Comparison of ENCODE assay signal across 14 cellular contexts in the genomic region with DNA sequence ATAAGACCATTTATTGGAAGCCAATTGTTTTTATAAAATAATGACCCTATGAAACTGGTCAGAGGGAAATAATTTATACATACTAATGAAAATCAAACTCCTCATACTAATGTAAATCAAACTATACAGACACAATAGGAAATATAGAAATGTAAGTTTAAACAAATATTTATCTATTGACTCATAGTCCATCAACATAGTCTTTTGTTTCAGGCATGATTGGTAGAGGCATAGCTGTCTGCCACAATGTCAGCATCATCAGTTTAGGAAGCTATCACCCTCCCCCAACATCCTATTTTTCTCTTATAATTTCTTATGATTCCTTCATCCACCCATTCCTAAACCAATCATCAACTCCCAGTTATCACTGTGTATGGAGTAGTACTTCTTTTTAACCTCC.
DNase-seq lines count a peak whose midpoint lies in the region; ATAC-seq and TF ChIP-seq lines count a peak whose summit lies in the region.
"Had no signal": no experiment of that assay in that cellular context is flagged by ENCODE, and none has a peak within 500 bp of the region (broad histone marks: within the 10 kb centered on the region; RNA-seq: fewer than 3 reads in every experiment).

No MANE protein-coding gene starts in this region.

- H3K27ac ChIP-seq in mammary epithelial cell (ENCODE audit: insufficient read depth, low read depth, low read length) (no peak overlapping the region), RWPE2 (ENCODE audit: poor library complexity, severe bottlenecking) (peak overlapping the region; percentile 30), foreskin keratinocyte (no peak overlapping the region)
- H3K27ac ChIP-seq: 22Rv1 had no signal

- no peaks in the 10 kb centered on the region for H3K9me3 ChIP-seq in mammary epithelial cell (replicated peaks; ENCODE audit: insufficient read depth, low read length)
- no peaks in the 10 kb centered on the region for H3K9me3 ChIP-seq in RWPE2 (ENCODE audit: severe bottlenecking)
- H3K9me3 ChIP-seq: Caco-2, HAP-1 had no signal

- intact Hi-C loops in MCF 10A (cut with micrococcal nuclease) (no loop called here), mammary epithelial cell (cut with micrococcal nuclease) (no loop called here), natural killer cell (cut with micrococcal nuclease) (no loop called here)

- H3K27me3 ChIP-seq in mammary epithelial cell (ENCODE audit: insufficient read depth, low read length) (no peaks in the 10 kb centered on the region), RWPE2 (ENCODE audit: insufficient read depth, poor library complexity, severe bottlenecking) (no peaks in the 10 kb centered on the region), foreskin keratinocyte (no peaks in the 10 kb centered on the region)

- no peak overlapping the region for H3K4me3 Mint-ChIP-seq in MCF 10A (ENCODE audit: unreplicated experiment)
- H3K4me3 Mint-ChIP-seq in natural killer cell = no peak overlapping the region
- H3K4me3 Mint-ChIP-seq: CD14-positive monocyte; CD8-positive, alpha-beta T cell; HFFc6 had no signal

- H3K79me2 ChIP-seq in mammary epithelial cell (ENCODE audit: insufficient read depth, low read length) = no peaks in the 10 kb centered on the region

- H3K36me3 ChIP-seq in mammary epithelial cell (ENCODE audit: insufficient read depth, low read length) (no peaks in the 10 kb centered on the region), RWPE2 (ENCODE audit: low read depth) (no peaks in the 10 kb centered on the region)
- H3K36me3 ChIP-seq: HAP-1 had no signal

- in situ Hi-C loops in mammary epithelial cell (cut with MboI; ENCODE audit: low sequenced_read_pairs in 2 of 2) = no loop called here

- ATAC-seq in RWPE2 (ENCODE audit: low read depth) (peak; percentile 41), foreskin keratinocyte (peak; percentile 25), natural killer cell (no peak)
- ATAC-seq: CD8-positive, alpha-beta T cell; K562 had no signal

- H3K27ac Mint-ChIP-seq in MCF 10A (ENCODE audit: low read depth, unreplicated experiment) (no peak overlapping the region), natural killer cell (no peak overlapping the region)
- H3K27ac Mint-ChIP-seq: CD8-positive, alpha-beta T cell; HFFc6 had no signal

- no peaks in the 10 kb centered on the region for H4K20me1 ChIP-seq in mammary epithelial cell (ENCODE audit: insufficient read depth, low read length)

- dilution Hi-C loops in mammary epithelial cell (cut with HindIII; ENCODE audit: low sequenced_read_pairs) = no loop called here

- no peak overlapping the region for H2AFZ ChIP-seq in mammary epithelial cell (ENCODE audit: low read depth, low read length)

- BruUV-seq in MCF 10A (replicated peaks; lab: Mats Ljungman, UMichigan) = no TSS peak
- BruUV-seq in mammary epithelial cell (replicated peaks; lab: Mats Ljungman, UMichigan) = no TSS peak

- H3K4me3 ChIP-seq in mammary epithelial cell (replicated peaks in 1 of 3; ENCODE audit: insufficient read depth in 1 of 3, low read depth in 2 of 3, low read length in 3 of 3) (no peak overlapping the region), RWPE2 (ENCODE audit: severe bottlenecking) (no peak overlapping the region)
- H3K4me3 ChIP-seq: HAP-1, K562 had no signal

- CTCF ChIA-PET in MCF 10A (lab: Yijun Ruan, JAX) = interaction anchor here (0.6 kb wide), 1 partner anchor 31 kb away, joined by 3 read pairs; no protein-coding TSS in a partner anchor
- CTCF ChIA-PET in mammary epithelial cell (lab: Charles Lee; ENCODE audit: low non-redundant PET) = no interaction called here

- TF ChIP-seq CTCF in MCF 10A (IDR thresholded peaks at IDR 0.05; ENCODE audit: unreplicated experiment) = no peak
- TF ChIP-seq CTCF in mammary epithelial cell (conservative IDR thresholded peaks at IDR 0.05 in 1 of 2, IDR thresholded peaks at IDR 0.05 in 1 of 2; ENCODE audit: extremely low read depth in 1 of 2, insufficient read depth in 1 of 2, low read depth in 1 of 2, low read length in 2 of 2) = no peak
- TF ChIP-seq CTCF in RWPE2 (IDR thresholded peaks at IDR 0.05; ENCODE audit: poor library complexity, severe bottlenecking) = no peak
- no peak for TF ChIP-seq CTCF in foreskin keratinocyte (conservative IDR thresholded peaks at IDR 0.05)
- no peak for TF ChIP-seq CTCF in natural killer cell (IDR thresholded peaks at IDR 0.05)

- H3K9ac ChIP-seq in mammary epithelial cell (ENCODE audit: insufficient read depth, low read length) = no peak overlapping the region

- H3K4me1 ChIP-seq in mammary epithelial cell (ENCODE audit: insufficient read depth, low read length) = peaks cover 28% of the 10 kb centered on the region
- H3K4me1 ChIP-seq in RWPE2 (ENCODE audit: insufficient read depth, poor library complexity, severe bottlenecking) = peaks cover 29% of the 10 kb centered on the region
- H3K4me1 ChIP-seq in foreskin keratinocyte = peaks cover 15% of the 10 kb centered on the region
- H3K4me1 ChIP-seq: HAP-1 had no signal

- DNase-seq in MCF 10A (ENCODE audit: unreplicated experiment) (peak; percentile 16), mammary epithelial cell (no peak), RWPE2 (ENCODE audit: low spot score) (no peak), foreskin keratinocyte (no peak), DMS153 (lab: John Stamatoyannopoulos, UW) (no peak), natural killer cell (no peak), middle frontal gyrus (ENCODE audit: extremely low spot score, low spot score) (no peak)
- DNase-seq: Caco-2; CD8-positive, alpha-beta T cell; HFFc6 had no signal

- H3K9me3 Mint-ChIP-seq in MCF 10A (ENCODE audit: unreplicated experiment) (no peaks in the 10 kb centered on the region), natural killer cell (peaks cover 0 to 2% of the 10 kb centered on the region in 2 donors)
- H3K9me3 Mint-ChIP-seq: HFFc6 had no signal

- no peak overlapping the region for H3K4me2 ChIP-seq in mammary epithelial cell (ENCODE audit: insufficient read depth, low read depth, low read length)

- H3K4me1 Mint-ChIP-seq in MCF 10A (ENCODE audit: insufficient read depth, unreplicated experiment) (peaks cover 24% of the 10 kb centered on the region), natural killer cell (no peaks in the 10 kb centered on the region)

- H3K36me3 Mint-ChIP-seq in MCF 10A (ENCODE audit: insufficient read depth, unreplicated experiment) (peaks cover 4% of the 10 kb centered on the region), natural killer cell (no peaks in the 10 kb centered on the region)

- POLR2A ChIA-PET in MCF 10A (lab: Yijun Ruan, JAX) = interaction anchor here (1.1 to 1.6 kb wide), 2 partner anchors 9 to 18 kb away, joined by 3 to 6 read pairs; no protein-coding TSS in a partner anchor

- H3K27me3 Mint-ChIP-seq in MCF 10A (ENCODE audit: insufficient read depth, unreplicated experiment) = no peaks in the 10 kb centered on the region
- H3K27me3 Mint-ChIP-seq in natural killer cell (ENCODE audit: low read depth in 2 of 2) = peaks cover 0 to 3% of the 10 kb centered on the region in 2 donors

Comparison
In these comparisons a context has a peak if more than half of its experiments do, and no peak if none do; other contexts are left out.
1. ATAC-seq: peak in RWPE2 (single experiment) and foreskin keratinocyte (single experiment); none in natural killer cell (0 of 3).